ENCODE assay signal across 9 cellular contexts in genomic region chr10:14585287-14586193, GRCh38.
DNase-seq lines count a peak whose midpoint lies in the region; ATAC-seq and TF ChIP-seq lines count a peak whose summit lies in the region.
"Had no signal": no experiment of that assay in that cellular context is flagged by ENCODE, and none has a peak within 500 bp of the region (broad histone marks: within the 10 kb centered on the region; RNA-seq: fewer than 3 reads in every experiment).

No MANE protein-coding gene starts in this region.

- peak overlapping the region; percentile 89 for H3K27ac Mint-ChIP-seq in progenitor cell of endocrine pancreas

- no peaks in the 10 kb centered on the region for H3K9me2 ChIP-seq in OCI-LY7 (ENCODE audit: insufficient read depth, low read length)

- POLR2A ChIA-PET in OCI-LY7 (lab: Charles Lee) = interaction anchor here (0.7 to 1.0 kb wide), 2 partner anchors 10 to 122 kb away, joined by 3 read pairs; no protein-coding TSS in a partner anchor

- ATAC-seq in GM18511 (IDR thresholded peaks at IDR 0.05; ENCODE audit: unreplicated experiment) (peak; percentile 34), GM18868 (IDR thresholded peaks at IDR 0.05; ENCODE audit: unreplicated experiment) (no peak)

- CTCF ChIA-PET in OCI-LY7 (lab: Charles Lee; ENCODE audit: unreplicated experiment) = no interaction called here

- no peak overlapping the region for H3K4me3 Mint-ChIP-seq in progenitor cell of endocrine pancreas (ENCODE audit: low read depth)

- TF ChIP-seq CTCF in OCI-LY7 (conservative IDR thresholded peaks at IDR 0.05; ENCODE audit: low read length) = no peak
- no peak for TF ChIP-seq CTCF in dorsolateral prefrontal cortex (IDR thresholded peaks at IDR 0.05 in 54 of 56, conservative IDR thresholded peaks at IDR 0.05 in 2 of 56; ENCODE audit: low read depth in 1 of 56, partially characterized antibody in 56 of 56)
- no peak for TF ChIP-seq CTCF in progenitor cell of endocrine pancreas (IDR thresholded peaks at IDR 0.05; ENCODE audit: unreplicated experiment)

- H3K79me2 ChIP-seq in OCI-LY7 (ENCODE audit: insufficient read depth, low read depth, low read length) = peaks cover 100% of the 10 kb centered on the region

- no TSS peak for BruUV-seq in OCI-LY7 (replicated peaks; lab: Mats Ljungman, UMichigan)

- H3K4me2 ChIP-seq in OCI-LY7 (ENCODE audit: low read length) = peak overlapping the region; percentile 27

- peaks cover 21% of the 10 kb centered on the region for H4K20me1 ChIP-seq in OCI-LY7 (ENCODE audit: insufficient read depth, low read length)

- DNase-seq in OCI-LY7 (ENCODE audit: low spot score) = no peak
- DNase-seq in dorsolateral prefrontal cortex = no peak
- DNase-seq in progenitor cell of endocrine pancreas (ENCODE audit: low spot score, unreplicated experiment) = no peak
- DNase-seq in HuH-7.5 (ENCODE audit: low spot score) = no peak
- no peak for DNase-seq in pons (ENCODE audit: low spot score)
- DNase-seq: NCI-H2171 treated with DMSO at 0.1 percent for 48 hours had no signal

- H3K36me3 ChIP-seq in OCI-LY7 (ENCODE audit: insufficient read depth, low read length) = peaks cover 97% of the 10 kb centered on the region

- H3K27me3 Mint-ChIP-seq in progenitor cell of endocrine pancreas = no peaks in the 10 kb centered on the region

- H3K27me3 ChIP-seq in dorsolateral prefrontal cortex = no peaks in the 10 kb centered on the region
- H3K27me3 ChIP-seq: SJSA1 had no signal

- peaks cover 84% of the 10 kb centered on the region for H3K4me1 ChIP-seq in OCI-LY7 (ENCODE audit: insufficient read depth, low read length, poor library complexity, severe bottlenecking)

- peaks cover 53% of the 10 kb centered on the region for H3K4me1 Mint-ChIP-seq in progenitor cell of endocrine pancreas (ENCODE audit: low read depth)

- H3K36me3 Mint-ChIP-seq in progenitor cell of endocrine pancreas (ENCODE audit: insufficient read depth) = peaks cover 14% of the 10 kb centered on the region

- no peak overlapping the region for H2AFZ ChIP-seq in OCI-LY7 (ENCODE audit: low read length)

- H3K9me3 ChIP-seq in OCI-LY7 (ENCODE audit: low read length) = no peaks in the 10 kb centered on the region
- H3K9me3 ChIP-seq: SJSA1 had no signal

- no peaks in the 10 kb centered on the region for H3K9me3 Mint-ChIP-seq in progenitor cell of endocrine pancreas (ENCODE audit: low read depth)

- H3K4me3 ChIP-seq in OCI-LY7 (ENCODE audit: low read depth, low read length, poor library complexity, severe bottlenecking) (no peak overlapping the region), dorsolateral prefrontal cortex (no peak overlapping the region)
- H3K4me3 ChIP-seq: SJSA1 had no signal

- intact Hi-C loops in OCI-LY7 (cut with micrococcal nuclease; ENCODE audit: unreplicated experiment) (no loop called here), dorsolateral prefrontal cortex (cut with DNase I) (no loop called here)

- no peak overlapping the region for H3K27ac ChIP-seq in OCI-LY7 (ENCODE audit: low read depth, low read length, poor library complexity, severe bottlenecking)
- peak overlapping the region in 30 of 59 donors; percentile 5 to 100 (median 58) for H3K27ac ChIP-seq in dorsolateral prefrontal cortex
